Comparison of ENCODE assay signal across 10 cellular contexts in the genomic region with DNA sequence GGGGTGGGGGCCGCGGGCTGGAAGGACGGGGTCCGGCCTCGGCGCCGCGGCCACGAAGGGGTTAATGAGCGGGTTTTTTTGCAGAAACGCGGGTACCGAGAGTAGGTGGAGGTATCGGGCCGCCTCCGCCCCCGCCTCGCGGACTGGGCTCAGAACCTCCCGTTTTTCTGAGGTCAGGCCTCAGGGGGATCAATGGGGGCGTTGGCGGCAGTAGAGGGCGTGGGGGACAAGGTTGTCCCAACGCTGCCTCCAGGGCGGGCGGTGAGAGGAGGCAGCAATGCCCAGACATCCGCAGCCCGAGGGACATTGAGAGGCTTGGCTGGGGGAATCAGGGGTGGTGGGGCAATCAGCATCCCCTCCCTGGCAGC. TPM values are rescaled to one million over a fixed set of nuclear protein-coding genes. Genes with fewer than 3 reads are reported as not detected.
DNase-seq lines count a peak whose midpoint lies in the region; ATAC-seq and TF ChIP-seq lines count a peak whose summit lies in the region.
"Had no signal": no experiment of that assay in that cellular context is flagged by ENCODE, and none has a peak within 500 bp of the region (broad histone marks: within the 10 kb centered on the region; RNA-seq: fewer than 3 reads in every experiment).

No MANE protein-coding gene starts in this region.

- H3K36me3 Mint-ChIP-seq in activated T-helper 17 cell treated with anti-CD3 and anti-CD28 coated beads, Interleukin-2, amount 50 U/mL, for 72 hours (ENCODE audit: low read depth), result no peaks in the 10 kb centered on the region

- H3K27me3 Mint-ChIP-seq in activated T-helper 17 cell treated with anti-CD3 and anti-CD28 coated beads, Interleukin-2, amount 50 U/mL, for 72 hours, result peaks cover 4% of the 10 kb centered on the region

- no peaks in the 10 kb centered on the region for H3K4me1 Mint-ChIP-seq in activated T-helper 17 cell treated with anti-CD3 and anti-CD28 coated beads, Interleukin-2, amount 50 U/mL, for 72 hours

- ATAC-seq in activated T-helper 17 cell treated with anti-CD3 and anti-CD28 coated beads, Interleukin-2, amount 50 U/mL, for 72 hours (replicated peaks), result no peak

- H3K27ac Mint-ChIP-seq in activated T-helper 17 cell treated with anti-CD3 and anti-CD28 coated beads, Interleukin-2, amount 50 U/mL, for 72 hours, result no peak overlapping the region
- H3K27ac Mint-ChIP-seq: activated CD8-positive, alpha-beta T cell treated with anti-CD3 and anti-CD28 coated beads, Interleukin-2, amount 10 ng/mL, durations not matched to agents 7 days and 5 days had no signal

- H3K9me3 ChIP-seq in ascending aorta (no peaks in the 10 kb centered on the region), subcutaneous abdominal adipose tissue (ENCODE audit: control insufficient read depth in 5 of 5, low read length in 5 of 5) (no peaks in the 10 kb centered on the region)

- no peaks in the 10 kb centered on the region for H3K4me1 ChIP-seq in ascending aorta
- H3K4me1 ChIP-seq in subcutaneous abdominal adipose tissue (ENCODE audit: control insufficient read depth in 5 of 5, insufficient read depth in 5 of 5, low read length in 5 of 5), result peaks cover 0 to 7% (median 2%) of the 10 kb centered on the region in 5 donors

- TF ChIP-seq CTCF in ascending aorta (IDR thresholded peaks at IDR 0.05), result no peak

- no peak overlapping the region for H3K9ac ChIP-seq in subcutaneous abdominal adipose tissue (ENCODE audit: low read length in 5 of 5)

- no peak overlapping the region for H3K27ac ChIP-seq in ascending aorta
- H3K27ac ChIP-seq in subcutaneous abdominal adipose tissue (ENCODE audit: low read depth, low read length), result no peak overlapping the region

- H3K4me3 Mint-ChIP-seq in activated T-helper 17 cell treated with anti-CD3 and anti-CD28 coated beads, Interleukin-2, amount 50 U/mL, for 72 hours, result no peak overlapping the region
- H3K4me3 Mint-ChIP-seq: activated CD8-positive, alpha-beta T cell treated with anti-CD3 and anti-CD28 coated beads, Interleukin-2, amount 10 ng/mL, durations not matched to agents 7 days and 5 days had no signal

- H3K9me3 Mint-ChIP-seq in activated T-helper 17 cell treated with anti-CD3 and anti-CD28 coated beads, Interleukin-2, amount 50 U/mL, for 72 hours, result no peaks in the 10 kb centered on the region

- H3K4me3 ChIP-seq in ascending aorta, result peak overlapping the region; percentile 38 to 62
- peak overlapping the region in 3 of 5 donors; percentile 56 to 66 (median 62) for H3K4me3 ChIP-seq in subcutaneous abdominal adipose tissue (ENCODE audit: low read depth in 1 of 5, low read length in 5 of 5)

- DNase-seq in NCI-H748 (lab: John Stamatoyannopoulos, UW; ENCODE audit: unreplicated experiment) (peak; percentile 22), NCI-H748 treated with DMSO at 0.1 percent for 48 hours (lab: John Stamatoyannopoulos, UW) (no peak), ascending aorta (ENCODE audit: low spot score in 2 of 2) (no peak), left kidney (ENCODE audit: low read depth, low spot score) (peak; percentile 33), A172 (ENCODE audit: low spot score) (no peak)
- no peak for DNase-seq in activated CD4-positive, CD25-positive, alpha-beta regulatory T cell (lab: John Stamatoyannopoulos, UW)
- DNase-seq: activated CD8-positive, alpha-beta T cell treated with anti-CD3 and anti-CD28 coated beads, Interleukin-2, amount 10 ng/mL, durations not matched to agents 7 days and 5 days; stimulated activated CD4-positive, alpha-beta T cell treated with anti-CD3 and anti-CD28 coated beads, Interleukin-4, amount 100 ng/mL, for 24 hours had no signal

- H3K36me3 ChIP-seq in ascending aorta, result no peaks in the 10 kb centered on the region
- no peaks in the 10 kb centered on the region for H3K36me3 ChIP-seq in subcutaneous abdominal adipose tissue (ENCODE audit: control insufficient read depth in 5 of 5, insufficient read depth in 5 of 5, low read length in 5 of 5)

- H3K27me3 ChIP-seq in ascending aorta, result peaks cover 4% of the 10 kb centered on the region
- H3K27me3 ChIP-seq in subcutaneous abdominal adipose tissue (ENCODE audit: control insufficient read depth in 5 of 5, insufficient read depth in 4 of 5, low read length in 5 of 5), result peaks cover 0 to 43% (median 17%) of the 10 kb centered on the region in 5 donors

- intact Hi-C loops in ascending aorta (cut with DNase I), result no loop called here

RNA-seq across cellular contexts. Expression of a gene that starts 34.8 kb away (rescaled TPM):
- 1.4 TPM for total RNA-seq in ascending aorta
- total RNA-seq in A172 (2014; rRNA removed; shearing (Covaris generic)), result 0.72 and 6.6 TPM in 2 replicates
- total RNA-seq in activated T-helper 17 cell treated with anti-CD3 and anti-CD28 coated beads, Interleukin-2, amount 50 U/mL, for 72 hours, result 1 to 10 TPM in 1 of 2 donors, not detected in 1; 1.1 TPM
- total RNA-seq: activated CD8-positive, alpha-beta T cell treated with anti-CD3 and anti-CD28 coated beads, Interleukin-2, amount 10 ng/mL, durations not matched to agents 7 days and 5 days had no signal

Comparison
In these comparisons a context has a peak if more than half of its experiments do, and no peak if none do; other contexts are left out.
1. DNase-seq: peak in NCI-H748 (single experiment) and left kidney (single experiment); none in NCI-H748 treated with DMSO at 0.1 percent for 48 hours (single experiment), ascending aorta (0 of 2), activated CD4-positive, CD25-positive, alpha-beta regulatory T cell (0 of 4) and A172 (single experiment).